1 cellular context compared by ENCODE assay signal in the genomic region with DNA sequence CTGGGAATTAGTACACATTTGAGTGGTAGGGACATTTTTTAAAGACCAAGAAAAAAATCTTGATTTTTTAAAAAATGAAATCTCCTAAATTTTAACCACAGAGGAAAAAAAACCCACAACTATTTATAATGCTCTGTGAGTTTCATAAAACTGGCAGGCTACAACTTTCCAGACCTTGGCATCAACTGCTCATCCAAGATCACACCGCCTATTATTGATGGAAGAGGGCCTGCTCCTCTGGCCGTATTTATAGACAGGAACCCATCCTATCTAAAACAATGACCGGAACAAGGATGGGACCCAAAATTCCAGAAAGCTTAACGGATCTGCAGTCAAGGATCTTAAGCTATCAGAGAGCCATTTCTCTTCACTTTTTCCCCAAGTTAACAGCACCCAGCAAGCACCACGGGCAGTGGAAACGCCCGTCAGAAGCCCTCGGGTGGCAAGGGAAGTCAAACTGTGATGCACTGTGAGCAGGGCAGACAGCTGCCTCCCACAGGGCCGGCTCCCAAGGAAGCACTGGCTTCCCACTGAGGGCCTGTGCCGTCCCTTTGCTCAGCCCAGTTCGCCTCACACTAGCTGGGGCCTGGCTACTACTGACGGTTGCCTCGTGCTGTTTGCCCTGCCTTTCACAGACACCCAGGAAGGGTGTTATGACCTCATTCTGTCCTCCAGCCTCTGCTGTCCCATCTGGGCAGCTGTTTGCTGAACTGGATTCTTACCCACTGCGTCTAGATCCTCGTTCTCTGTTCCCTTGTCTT.
TF ChIP-seq lines count a peak whose summit lies in the region.

No MANE protein-coding gene starts in this region.

TF ChIP-seq in K562, 482 proteins besides CTCF, POLR2A, EP300 and RAD21:
- TF ChIP-seq, protein P1, sequence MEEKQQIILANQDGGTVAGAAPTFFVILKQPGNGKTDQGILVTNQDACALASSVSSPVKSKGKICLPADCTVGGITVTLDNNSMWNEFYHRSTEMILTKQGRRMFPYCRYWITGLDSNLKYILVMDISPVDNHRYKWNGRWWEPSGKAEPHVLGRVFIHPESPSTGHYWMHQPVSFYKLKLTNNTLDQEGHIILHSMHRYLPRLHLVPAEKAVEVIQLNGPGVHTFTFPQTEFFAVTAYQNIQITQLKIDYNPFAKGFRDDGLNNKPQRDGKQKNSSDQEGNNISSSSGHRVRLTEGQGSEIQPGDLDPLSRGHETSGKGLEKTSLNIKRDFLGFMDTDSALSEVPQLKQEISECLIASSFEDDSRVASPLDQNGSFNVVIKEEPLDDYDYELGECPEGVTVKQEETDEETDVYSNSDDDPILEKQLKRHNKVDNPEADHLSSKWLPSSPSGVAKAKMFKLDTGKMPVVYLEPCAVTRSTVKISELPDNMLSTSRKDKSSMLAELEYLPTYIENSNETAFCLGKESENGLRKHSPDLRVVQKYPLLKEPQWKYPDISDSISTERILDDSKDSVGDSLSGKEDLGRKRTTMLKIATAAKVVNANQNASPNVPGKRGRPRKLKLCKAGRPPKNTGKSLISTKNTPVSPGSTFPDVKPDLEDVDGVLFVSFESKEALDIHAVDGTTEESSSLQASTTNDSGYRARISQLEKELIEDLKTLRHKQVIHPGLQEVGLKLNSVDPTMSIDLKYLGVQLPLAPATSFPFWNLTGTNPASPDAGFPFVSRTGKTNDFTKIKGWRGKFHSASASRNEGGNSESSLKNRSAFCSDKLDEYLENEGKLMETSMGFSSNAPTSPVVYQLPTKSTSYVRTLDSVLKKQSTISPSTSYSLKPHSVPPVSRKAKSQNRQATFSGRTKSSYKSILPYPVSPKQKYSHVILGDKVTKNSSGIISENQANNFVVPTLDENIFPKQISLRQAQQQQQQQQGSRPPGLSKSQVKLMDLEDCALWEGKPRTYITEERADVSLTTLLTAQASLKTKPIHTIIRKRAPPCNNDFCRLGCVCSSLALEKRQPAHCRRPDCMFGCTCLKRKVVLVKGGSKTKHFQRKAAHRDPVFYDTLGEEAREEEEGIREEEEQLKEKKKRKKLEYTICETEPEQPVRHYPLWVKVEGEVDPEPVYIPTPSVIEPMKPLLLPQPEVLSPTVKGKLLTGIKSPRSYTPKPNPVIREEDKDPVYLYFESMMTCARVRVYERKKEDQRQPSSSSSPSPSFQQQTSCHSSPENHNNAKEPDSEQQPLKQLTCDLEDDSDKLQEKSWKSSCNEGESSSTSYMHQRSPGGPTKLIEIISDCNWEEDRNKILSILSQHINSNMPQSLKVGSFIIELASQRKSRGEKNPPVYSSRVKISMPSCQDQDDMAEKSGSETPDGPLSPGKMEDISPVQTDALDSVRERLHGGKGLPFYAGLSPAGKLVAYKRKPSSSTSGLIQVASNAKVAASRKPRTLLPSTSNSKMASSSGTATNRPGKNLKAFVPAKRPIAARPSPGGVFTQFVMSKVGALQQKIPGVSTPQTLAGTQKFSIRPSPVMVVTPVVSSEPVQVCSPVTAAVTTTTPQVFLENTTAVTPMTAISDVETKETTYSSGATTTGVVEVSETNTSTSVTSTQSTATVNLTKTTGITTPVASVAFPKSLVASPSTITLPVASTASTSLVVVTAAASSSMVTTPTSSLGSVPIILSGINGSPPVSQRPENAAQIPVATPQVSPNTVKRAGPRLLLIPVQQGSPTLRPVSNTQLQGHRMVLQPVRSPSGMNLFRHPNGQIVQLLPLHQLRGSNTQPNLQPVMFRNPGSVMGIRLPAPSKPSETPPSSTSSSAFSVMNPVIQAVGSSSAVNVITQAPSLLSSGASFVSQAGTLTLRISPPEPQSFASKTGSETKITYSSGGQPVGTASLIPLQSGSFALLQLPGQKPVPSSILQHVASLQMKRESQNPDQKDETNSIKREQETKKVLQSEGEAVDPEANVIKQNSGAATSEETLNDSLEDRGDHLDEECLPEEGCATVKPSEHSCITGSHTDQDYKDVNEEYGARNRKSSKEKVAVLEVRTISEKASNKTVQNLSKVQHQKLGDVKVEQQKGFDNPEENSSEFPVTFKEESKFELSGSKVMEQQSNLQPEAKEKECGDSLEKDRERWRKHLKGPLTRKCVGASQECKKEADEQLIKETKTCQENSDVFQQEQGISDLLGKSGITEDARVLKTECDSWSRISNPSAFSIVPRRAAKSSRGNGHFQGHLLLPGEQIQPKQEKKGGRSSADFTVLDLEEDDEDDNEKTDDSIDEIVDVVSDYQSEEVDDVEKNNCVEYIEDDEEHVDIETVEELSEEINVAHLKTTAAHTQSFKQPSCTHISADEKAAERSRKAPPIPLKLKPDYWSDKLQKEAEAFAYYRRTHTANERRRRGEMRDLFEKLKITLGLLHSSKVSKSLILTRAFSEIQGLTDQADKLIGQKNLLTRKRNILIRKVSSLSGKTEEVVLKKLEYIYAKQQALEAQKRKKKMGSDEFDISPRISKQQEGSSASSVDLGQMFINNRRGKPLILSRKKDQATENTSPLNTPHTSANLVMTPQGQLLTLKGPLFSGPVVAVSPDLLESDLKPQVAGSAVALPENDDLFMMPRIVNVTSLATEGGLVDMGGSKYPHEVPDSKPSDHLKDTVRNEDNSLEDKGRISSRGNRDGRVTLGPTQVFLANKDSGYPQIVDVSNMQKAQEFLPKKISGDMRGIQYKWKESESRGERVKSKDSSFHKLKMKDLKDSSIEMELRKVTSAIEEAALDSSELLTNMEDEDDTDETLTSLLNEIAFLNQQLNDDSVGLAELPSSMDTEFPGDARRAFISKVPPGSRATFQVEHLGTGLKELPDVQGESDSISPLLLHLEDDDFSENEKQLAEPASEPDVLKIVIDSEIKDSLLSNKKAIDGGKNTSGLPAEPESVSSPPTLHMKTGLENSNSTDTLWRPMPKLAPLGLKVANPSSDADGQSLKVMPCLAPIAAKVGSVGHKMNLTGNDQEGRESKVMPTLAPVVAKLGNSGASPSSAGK (IDR thresholded peaks at IDR 0.05): peak; percentile 28; the same call in 1 of the 2 replicates
- no peak for TF ChIP-seq PURB (CRISPR knock-in tag; IDR thresholded peaks at IDR 0.05; ENCODE audit: low read depth)
